Comparison of ENCODE assay signal across 8 cellular contexts in genomic region chr4:83362492-83363329, GRCh38. TPM values are rescaled to one million over a fixed set of nuclear protein-coding genes. Genes with fewer than 3 reads are reported as not detected.
DNase-seq lines count a peak whose midpoint lies in the region; ATAC-seq and TF ChIP-seq lines count a peak whose summit lies in the region.

No MANE protein-coding gene starts in this region.

- DNase-seq in AG10803 (ENCODE audit: low read depth) (peak; percentile 45), NB4 (ENCODE audit: low read depth) (peak; percentile 67), cerebellar cortex (ENCODE audit: low spot score) (peak; percentile 8), retinal pigment epithelial cell (ENCODE audit: low read depth) (peak; percentile 8), NCI-H1694 (lab: John Stamatoyannopoulos, UW) (no peak), ureter (ENCODE audit: low spot score) (no peak)
- no peak for DNase-seq in central memory CD4-positive, alpha-beta T cell

- ATAC-seq in GM19035 (IDR thresholded peaks at IDR 0.05; ENCODE audit: unreplicated experiment): peak; percentile 59

- no peak for TF ChIP-seq POLR2A in NB4 (IDR thresholded peaks at IDR 0.05; ENCODE audit: extremely low read depth, insufficient read length)

- TF ChIP-seq CTCF in AG10803 (conservative IDR thresholded peaks at IDR 0.05; ENCODE audit: low read length): peak; percentile 59
- TF ChIP-seq CTCF in NB4 (IDR thresholded peaks at IDR 0.05; ENCODE audit: low read depth, low read length): peak; percentile 53
- TF ChIP-seq CTCF in retinal pigment epithelial cell (conservative IDR thresholded peaks at IDR 0.05; ENCODE audit: low read depth, low read length): peak; percentile 59

- H3K4me3 ChIP-seq in AG10803 (ENCODE audit: low read length) (no peak overlapping the region), NB4 (ENCODE audit: low read depth, low read length) (no peak overlapping the region), retinal pigment epithelial cell (ENCODE audit: low read length) (no peak overlapping the region)

RNA-seq across cellular contexts. Expression of gene HPSE, which starts 28.1 kb away (rescaled TPM):
- total RNA-seq in ureter: 1.1 TPM

Comparison
In these comparisons a context has a peak if more than half of its experiments do, and no peak if none do; other contexts are left out.
1. DNase-seq: peak in AG10803 (single experiment), NB4 (single experiment), cerebellar cortex (single experiment) and retinal pigment epithelial cell (single experiment); none in NCI-H1694 (single experiment), ureter (single experiment) and central memory CD4-positive, alpha-beta T cell (single experiment).
2. Peak in every context shown above with its lines, with median percentiles within 50 percentile points of each other: CTCF ChIP-seq.